In genomic region chr3:189305412-189305811, GRCh38 we compare ENCODE assay signal across 8 cellular contexts.
DNase-seq lines count a peak whose midpoint lies in the region; ATAC-seq and TF ChIP-seq lines count a peak whose summit lies in the region.
"Had no signal": no experiment of that assay in that cellular context is flagged by ENCODE, and none has a peak within 500 bp of the region (broad histone marks: within the 10 kb centered on the region; RNA-seq: fewer than 3 reads in every experiment).

No MANE protein-coding gene starts in this region.

- no peaks in the 10 kb centered on the region for H3K36me3 ChIP-seq in smooth muscle cell (ENCODE audit: low read depth)

- H2AFZ ChIP-seq in smooth muscle cell (ENCODE audit: low read depth): no peak overlapping the region

- H3F3A ChIP-seq in smooth muscle cell (ENCODE audit: low read depth): peaks cover 8% of the 10 kb centered on the region

- no peaks in the 10 kb centered on the region for H3K79me2 ChIP-seq in smooth muscle cell (ENCODE audit: low read depth)

- no peaks in the 10 kb centered on the region for H3K9me3 ChIP-seq in smooth muscle cell (replicated peaks; ENCODE audit: low read depth)

- DNase-seq in smooth muscle cell (lab: John Stamatoyannopoulos, UW; ENCODE audit: unreplicated experiment) (no peak), COLO668 (lab: John Stamatoyannopoulos, UW; ENCODE audit: unreplicated experiment) (no peak), MV-4-11 (lab: John Stamatoyannopoulos, UW) (no peak)
- DNase-seq in effector CD8-positive, alpha-beta T cell (lab: John Stamatoyannopoulos, UW): no peak

- peaks cover 15% of the 10 kb centered on the region for H3K4me1 ChIP-seq in smooth muscle cell (ENCODE audit: low read depth)

- TF ChIP-seq CTCF in VCaP (conservative IDR thresholded peaks at IDR 0.05) (no peak), smooth muscle cell (IDR thresholded peaks at IDR 0.05; ENCODE audit: borderline replicate concordance, insufficient read depth, poor library complexity, severe bottlenecking) (no peak)

- no peak overlapping the region for H3K4me3 ChIP-seq in smooth muscle cell
- H3K4me3 ChIP-seq: lung had no signal

- H3K27ac ChIP-seq in VCaP (peak overlapping the region; percentile 99), smooth muscle cell (ENCODE audit: low read depth) (peak overlapping the region; percentile 54)

- H3K4me2 ChIP-seq in smooth muscle cell: peak overlapping the region; percentile 22

- WGBS in smooth muscle cell (ENCODE audit: low lambda C conversion rate): 24% methylated on average over 1 of the region's 1 CpG

- H4K20me1 ChIP-seq in smooth muscle cell (ENCODE audit: low read depth): no peaks in the 10 kb centered on the region

- ATAC-seq in GM18868 (IDR thresholded peaks at IDR 0.05; ENCODE audit: unreplicated experiment) (peak; percentile 75), HG02642 (IDR thresholded peaks at IDR 0.05; ENCODE audit: poor library complexity, unreplicated experiment) (peak; percentile 41)

- no peaks in the 10 kb centered on the region for H3K27me3 ChIP-seq in smooth muscle cell (ENCODE audit: low read depth)

- H3K9ac ChIP-seq in smooth muscle cell (ENCODE audit: low read depth): peak overlapping the region; percentile 1
